ENCODE assay signal across 8 cellular contexts in the genomic region with DNA sequence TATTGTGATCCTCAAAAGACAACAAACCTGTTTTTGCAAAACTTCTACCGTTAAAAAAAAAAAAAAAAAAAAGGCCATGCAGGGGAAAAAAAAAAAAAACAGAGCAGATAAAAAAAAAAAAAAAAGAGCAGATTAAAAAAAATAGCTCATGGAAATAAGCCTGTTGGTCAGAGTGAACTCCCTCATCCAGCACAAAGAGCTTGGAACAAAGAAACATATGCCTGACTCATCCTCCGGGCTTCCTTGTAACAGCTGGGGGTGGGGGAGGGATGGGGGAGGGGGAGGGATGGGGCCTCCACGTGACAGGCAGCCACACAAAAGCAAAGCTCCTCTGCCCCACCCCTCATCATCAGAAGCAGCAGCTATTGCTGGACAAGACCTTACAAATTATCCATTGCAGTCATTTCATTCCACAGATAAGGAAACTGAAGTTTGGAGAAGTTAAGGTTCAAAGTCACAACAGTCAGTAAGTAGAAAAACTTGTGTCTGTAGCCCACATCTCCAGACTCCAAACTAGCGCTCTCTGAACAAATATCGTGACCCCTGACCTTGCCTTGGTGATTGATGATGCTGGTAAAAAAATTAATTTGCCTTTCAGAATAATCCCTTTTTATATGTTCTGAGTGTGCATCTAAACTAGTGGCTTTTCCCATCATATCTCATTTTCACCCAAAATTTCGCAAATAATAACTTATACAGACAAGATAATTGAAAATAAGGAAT. TPM values are rescaled to one million over a fixed set of nuclear protein-coding genes. Genes with fewer than 3 reads are reported as not detected.
DNase-seq lines count a peak whose midpoint lies in the region; ATAC-seq and TF ChIP-seq lines count a peak whose summit lies in the region.

No MANE protein-coding gene starts in this region.

- H3K4me2 ChIP-seq in skeletal muscle satellite cell (ENCODE audit: low read length): peak overlapping the region; percentile 47

- in situ Hi-C loops in GM13976 (cut with MboI; ENCODE audit: low sequenced_read_pairs, unreplicated experiment): no loop called here

- peak; percentile 82 for DNase-seq in Ammon's horn (ENCODE audit: low spot score)
- DNase-seq in MV-4-11 (lab: John Stamatoyannopoulos, UW): peak; percentile 59
- DNase-seq in amygdala (lab: John Stamatoyannopoulos, UW): peak in 51 of 56 donors; percentile 2 to 83 (median 48)
- peak; percentile 84 for DNase-seq in right atrium auricular region (ENCODE audit: low spot score)
- DNase-seq in GM13976 (ENCODE audit: low spot score): no peak
- DNase-seq in NK-92 treated with Interleukin-12 subunit alpha and Interleukin-12 subunit beta, amount 100 ng/mL, for 24 hours (lab: John Stamatoyannopoulos, UW): no peak

- no peak for ATAC-seq in GM19395 (IDR thresholded peaks at IDR 0.05; ENCODE audit: unreplicated experiment)

- H3K27me3 ChIP-seq in right atrium auricular region: no peaks in the 10 kb centered on the region
- no peaks in the 10 kb centered on the region for H3K27me3 ChIP-seq in skeletal muscle satellite cell (ENCODE audit: control insufficient read depth, insufficient read depth, low read length)

- peak overlapping the region; percentile 8 for H3K9ac ChIP-seq in skeletal muscle satellite cell (ENCODE audit: low read depth, low read length)

- H3K36me3 ChIP-seq in right atrium auricular region (peaks cover 18% of the 10 kb centered on the region), skeletal muscle satellite cell (ENCODE audit: insufficient read depth, low read length) (peaks cover 3% of the 10 kb centered on the region)

- H3K9me3 ChIP-seq in right atrium auricular region (peaks cover 0 to 6% of the 10 kb centered on the region in 2 donors), skeletal muscle satellite cell (replicated peaks; ENCODE audit: low read length) (no peaks in the 10 kb centered on the region)

- TF ChIP-seq CTCF in right atrium auricular region (IDR thresholded peaks at IDR 0.05) (no peak), GM13976 (IDR thresholded peaks at IDR 0.05; ENCODE audit: borderline replicate concordance, control extremely low read depth, extremely low read depth, insufficient read depth, missing control alignments) (no peak)

- H3K4me1 ChIP-seq in right atrium auricular region (peaks cover 0 to 21% of the 10 kb centered on the region in 2 donors), skeletal muscle satellite cell (ENCODE audit: control insufficient read depth, insufficient read depth, low read length) (peaks cover 23% of the 10 kb centered on the region)

- H3K27ac ChIP-seq in right atrium auricular region: peak overlapping the region; percentile 9 to 68

- H3K4me3 ChIP-seq in right atrium auricular region (no peak overlapping the region), skeletal muscle satellite cell (ENCODE audit: low read length) (no peak overlapping the region)

RNA-seq across cellular contexts. Expression of gene SLC35D2, which starts 38.9 kb away (rescaled TPM):
- total RNA-seq in right atrium auricular region: 10 to 100 TPM in 1 of 2 donors, 1 to 10 TPM in 1; 9.7 to 14.5 TPM
- total RNA-seq in skeletal muscle satellite cell (2012; rRNA removed): 11.6 and 13.4 TPM in 2 replicates

RNA-seq across cellular contexts. Expression of gene HSD17B3, which starts 42.6 kb away (rescaled TPM):
- not detected for total RNA-seq in right atrium auricular region
- not detected in 2 replicates for total RNA-seq in skeletal muscle satellite cell (2012; rRNA removed)

Comparison
In these comparisons a context has a peak if more than half of its experiments do, and no peak if none do; other contexts are left out.
1. DNase-seq: peak in Ammon's horn (single experiment), MV-4-11 (single experiment), amygdala (51 of 56) and right atrium auricular region (single experiment); none in GM13976 (single experiment) and NK-92 treated with Interleukin-12 subunit alpha and Interleukin-12 subunit beta, amount 100 ng/mL, for 24 hours (single experiment).